7 cellular contexts compared by ENCODE assay signal in the genomic region with DNA sequence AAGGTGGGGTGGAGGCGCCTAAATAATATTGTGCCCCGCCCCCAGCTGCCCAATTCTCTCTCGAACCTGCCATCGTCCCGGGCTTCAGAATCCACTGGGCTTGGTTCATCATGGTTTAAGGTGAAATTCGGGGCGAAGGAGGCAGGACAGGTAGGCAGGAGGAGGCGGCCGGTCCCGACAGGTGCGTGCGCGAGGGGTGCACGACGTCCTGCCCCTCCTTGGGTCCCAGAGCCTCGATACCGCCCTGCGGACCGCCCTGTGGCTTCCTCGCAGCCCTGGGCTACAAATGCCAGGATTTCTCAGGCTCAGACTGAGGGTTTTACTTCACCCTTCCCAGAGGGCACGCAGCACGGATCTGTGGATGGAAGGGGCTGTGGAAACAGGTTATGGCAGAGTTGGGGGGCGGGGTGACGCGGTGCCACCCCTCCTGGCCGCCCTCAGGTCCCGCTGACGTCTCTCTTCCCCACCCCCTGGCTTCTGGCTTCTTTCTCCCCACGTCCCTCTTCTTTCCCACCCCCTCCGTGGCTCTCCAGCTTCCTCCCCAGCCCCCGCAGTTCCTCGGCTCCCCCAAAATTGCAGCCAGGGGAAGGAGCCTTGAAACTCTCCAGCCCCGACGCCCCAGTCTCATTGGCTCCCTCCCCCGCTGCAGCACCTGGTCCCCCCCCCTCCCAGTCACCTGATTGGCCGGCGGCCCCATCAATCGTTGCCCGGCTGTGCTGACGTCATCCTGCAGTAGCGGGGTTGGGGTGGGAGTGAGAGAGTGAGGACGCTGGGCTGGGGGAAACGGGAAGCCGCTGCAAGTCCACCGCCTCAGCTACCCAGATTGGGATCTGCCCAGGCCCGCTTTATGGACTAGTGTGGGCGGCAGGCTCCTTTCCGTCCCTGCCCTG. TPM values are rescaled to one million over a fixed set of nuclear protein-coding genes. Genes with fewer than 3 reads are reported as not detected.
DNase-seq lines count a peak whose midpoint lies in the region; ATAC-seq and TF ChIP-seq lines count a peak whose summit lies in the region.

CLSTN3 (plus strand) TSS at position 725 of the 890 bp plus-strand sequence. CDS start 278 bp downstream, outside the sequence.

- no peak for TF ChIP-seq CTCF in coronary artery (IDR thresholded peaks at IDR 0.05)

- peak within 1 kb of the TSS; percentile 77 to 90 for H3K27ac ChIP-seq in coronary artery

- H3K4me3 ChIP-seq in coronary artery: peak within 1 kb of the TSS; percentile 86

- peak; percentile 69 for ATAC-seq in GM18858 (IDR thresholded peaks at IDR 0.05; ENCODE audit: unreplicated experiment)
- peak; percentile 80 for ATAC-seq in HG03066 (IDR thresholded peaks at IDR 0.05; ENCODE audit: low read depth, unreplicated experiment)
- peak; percentile 70 for ATAC-seq in left lobe of liver

- peak; percentile 59 for DNase-seq in NCI-H446 treated with DMSO at 0.1 percent for 48 hours (lab: John Stamatoyannopoulos, UW)
- peak; percentile 65 to 83 for DNase-seq in activated CD4-positive, alpha-beta T cell treated with anti-CD3 and anti-CD28 coated beads, Interleukin-2, amount 50 U/mL, for 24 hours (ENCODE audit: low read depth in 1 of 2, low spot score in 1 of 2)
- peak; percentile 83 for DNase-seq in coronary artery (ENCODE audit: low spot score)
- peak; percentile 91 for DNase-seq in left lobe of liver (ENCODE audit: low spot score)
- peak; percentile 83 to 86 for DNase-seq in stimulated activated CD4-positive, alpha-beta T cell treated with anti-CD3 and anti-CD28 coated beads, Interleukin-2, amount 100 ng/mL, for 24 hours

RNA-seq across cellular contexts. Expression of gene CLSTN3, which starts in this region (rescaled TPM):
- total RNA-seq in left lobe of liver: 48.4 TPM

Comparison
In these comparisons a context has a peak if more than half of its experiments do, and no peak if none do; other contexts are left out.
1. Peak in every context shown above with its lines: DNase-seq, ATAC-seq, H3K4me3 ChIP-seq and H3K27ac ChIP-seq.